In the genomic region with DNA sequence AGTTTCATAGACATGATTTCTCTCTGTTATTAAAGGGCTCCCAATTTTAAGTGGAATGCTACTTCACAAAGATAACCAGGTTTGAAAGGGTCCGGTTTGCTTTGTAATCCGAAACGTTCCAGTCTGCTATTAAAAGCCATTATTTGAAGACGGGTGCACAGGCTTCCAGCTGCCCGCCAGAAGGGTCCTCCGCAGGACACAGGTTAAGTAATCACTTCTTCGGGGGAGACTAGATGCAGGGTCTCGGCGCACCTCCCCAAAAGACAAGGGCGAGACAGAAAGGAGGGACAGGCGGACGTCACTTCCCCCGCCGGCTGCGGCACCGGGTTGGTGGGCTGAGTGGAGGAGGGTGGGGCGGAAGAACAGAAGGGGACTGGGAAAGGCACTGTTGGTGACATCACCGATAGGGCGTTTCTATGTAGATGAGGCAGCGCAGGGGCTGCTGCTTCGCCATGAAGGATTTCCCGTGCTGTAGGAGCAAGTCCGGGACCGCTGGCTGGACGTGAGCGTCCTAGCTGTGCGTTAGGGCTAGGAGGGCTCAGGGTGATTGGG, we compare ENCODE assay signal across 8 cellular contexts. TPM values are rescaled to one million over a fixed set of nuclear protein-coding genes. Genes with fewer than 3 reads are reported as not detected.
DNase-seq lines count a peak whose midpoint lies in the region; ATAC-seq, FAIRE-seq and TF ChIP-seq lines count a peak whose summit lies in the region.

No MANE protein-coding gene starts in this region.

- H3K27ac Mint-ChIP-seq in T-helper 17 cell, result no peak overlapping the region
- no peak overlapping the region for H3K27ac Mint-ChIP-seq in astrocyte (ENCODE audit: unreplicated experiment)

- H4K20me1 ChIP-seq in astrocyte (ENCODE audit: insufficient read depth, low read length), result no peaks in the 10 kb centered on the region

- ATAC-seq in HG02938 (IDR thresholded peaks at IDR 0.05; ENCODE audit: unreplicated experiment), result peak; percentile 92
- ATAC-seq in T-helper 17 cell, result peak; percentile 94

- H3K9me3 ChIP-seq in T-helper 17 cell (ENCODE audit: control insufficient read depth, low read length, poor library complexity, severe bottlenecking) (no peaks in the 10 kb centered on the region), astrocyte (ENCODE audit: insufficient read depth, low read depth, low read length) (no peaks in the 10 kb centered on the region)

- peaks cover 28% of the 10 kb centered on the region for H3K4me1 ChIP-seq in astrocyte (ENCODE audit: insufficient read depth, low read length)

- H2AFZ ChIP-seq in astrocyte (ENCODE audit: low read depth, low read length), result peak overlapping the region; percentile 99

- peak overlapping the region; percentile 65 for H3K4me3 ChIP-seq in astrocyte (ENCODE audit: insufficient read depth, low read depth, low read length)

- H3K4me3 Mint-ChIP-seq in T-helper 17 cell, result no peak overlapping the region
- H3K4me3 Mint-ChIP-seq in astrocyte (ENCODE audit: unreplicated experiment), result no peak overlapping the region

- no peak for TF ChIP-seq CTCF in GM13977 (IDR thresholded peaks at IDR 0.05; ENCODE audit: extremely low read depth, insufficient read depth, missing control alignments)
- TF ChIP-seq CTCF in astrocyte (IDR thresholded peaks at IDR 0.05; ENCODE audit: insufficient read depth, low read depth, low read length), result no peak

- peak; percentile 94 for DNase-seq in GM13977 (ENCODE audit: low spot score)
- peak; percentile 86 for DNase-seq in NCI-H1694 treated with DMSO at 0.1 percent for 48 hours (lab: John Stamatoyannopoulos, UW)
- peak; percentile 90 to 99 (median 95) for DNase-seq in T-helper 17 cell
- peak; percentile 92 for DNase-seq in astrocyte (ENCODE audit: low read depth)
- DNase-seq in hippocampal formation (lab: John Stamatoyannopoulos, UW), result peak; percentile 100
- DNase-seq in renal cortical epithelial cell (ENCODE audit: low read depth), result peak; percentile 96
- DNase-seq in 8988T, result no peak

- peaks cover 2% of the 10 kb centered on the region for H3K9me3 Mint-ChIP-seq in astrocyte (ENCODE audit: unreplicated experiment)

- H3K4me1 Mint-ChIP-seq in T-helper 17 cell (peaks cover 21% of the 10 kb centered on the region), astrocyte (ENCODE audit: low read depth, unreplicated experiment) (peaks cover 8% of the 10 kb centered on the region)

- in situ Hi-C loops in GM13977 (cut with MboI; ENCODE audit: low pct_unique_long_range_greater_than_20kb, low sequenced_read_pairs, unreplicated experiment), result no loop called here

- H3K27me3 ChIP-seq in astrocyte (ENCODE audit: insufficient read depth, low read length), result no peaks in the 10 kb centered on the region

- peak overlapping the region; percentile 98 for H3K9ac ChIP-seq in astrocyte (ENCODE audit: low read length)

- H3K4me2 ChIP-seq in astrocyte (ENCODE audit: low read length), result peak overlapping the region; percentile 91

- H3K27ac ChIP-seq in astrocyte (ENCODE audit: low read depth, low read length), result peak overlapping the region; percentile 100

- H3K79me2 ChIP-seq in astrocyte (ENCODE audit: insufficient read depth, low read length), result no peaks in the 10 kb centered on the region

- no peaks in the 10 kb centered on the region for H3K27me3 Mint-ChIP-seq in T-helper 17 cell
- no peaks in the 10 kb centered on the region for H3K27me3 Mint-ChIP-seq in astrocyte (ENCODE audit: low read depth, unreplicated experiment)

- FAIRE-seq in astrocyte (lab: Jason Lieb, UNC), result peak; percentile 58

- no peaks in the 10 kb centered on the region for H3K36me3 ChIP-seq in astrocyte (ENCODE audit: insufficient read depth, low read length)

- H3K36me3 Mint-ChIP-seq in T-helper 17 cell (ENCODE audit: low read depth) (no peaks in the 10 kb centered on the region), astrocyte (ENCODE audit: low read depth, unreplicated experiment) (no peaks in the 10 kb centered on the region)

RNA-seq across cellular contexts. Expression of a gene that starts 8.9 kb away (rescaled TPM):
- 1,000 to 10,000 TPM; 3,182 to 3,922 TPM for total RNA-seq in T-helper 17 cell
- total RNA-seq in astrocyte, result 1,356 and 1,553 TPM in 2 replicates
- under 0.01 TPM in 2 replicates for total RNA-seq in renal cortical epithelial cell

RNA-seq across cellular contexts. Expression of a gene that starts 17.1 kb away (rescaled TPM):
- total RNA-seq in T-helper 17 cell, result 10 to 100 TPM; 52.4 to 55.9 TPM
- total RNA-seq in astrocyte, result 12.1 and 15.9 TPM in 2 replicates
- total RNA-seq in renal cortical epithelial cell, result 5.2 and 15.4 TPM in 2 replicates

Comparison
In these comparisons a context has a peak if more than half of its experiments do, and no peak if none do; other contexts are left out.
1. RNA of a gene that starts 8.9 kb away (total RNA-seq): 3,182 to 3,922 TPM in T-helper 17 cell and 1,356 to 1,553 TPM in astrocyte; under 0.01 TPM in renal cortical epithelial cell; every median in the first group is over 1,000 times any median in the second.